9 cellular contexts compared by ENCODE assay signal in the genomic region with DNA sequence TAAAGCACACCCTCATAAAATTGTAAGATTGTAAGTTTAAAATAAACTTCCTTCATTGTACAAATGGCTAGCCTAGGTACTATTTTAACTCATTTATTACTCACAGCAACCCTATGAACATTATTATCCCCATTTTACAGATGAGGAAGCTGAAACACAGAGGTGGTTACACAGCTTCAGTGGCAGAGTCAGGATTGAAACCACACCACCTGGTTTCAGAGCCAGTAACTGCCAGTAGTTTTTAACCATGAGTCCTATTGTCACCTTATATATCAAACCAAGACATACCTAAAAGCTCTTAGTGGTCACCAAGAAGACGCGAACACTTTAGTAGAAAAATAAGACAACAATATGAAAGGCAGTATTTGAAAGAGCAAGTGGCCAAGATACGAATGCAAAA. TPM values are rescaled to one million over a fixed set of nuclear protein-coding genes. Genes with fewer than 3 reads are reported as not detected.
"Had no signal": no experiment of that assay in that cellular context is flagged by ENCODE, and none has a peak within 500 bp of the region (broad histone marks: within the 10 kb centered on the region; RNA-seq: fewer than 3 reads in every experiment).

No MANE protein-coding gene starts in this region.

- H3K9ac ChIP-seq: KMS-11 had no signal

- H3K9me3 Mint-ChIP-seq: IgD-negative memory B cell had no signal

- H3K27me3 Mint-ChIP-seq: IgD-negative memory B cell had no signal

- H3K36me3 Mint-ChIP-seq: IgD-negative memory B cell had no signal

- H3K4me3 ChIP-seq: K562 had no signal

- H3K27ac ChIP-seq: HL-60, KMS-11 had no signal

- DNase-seq: IMR-90, KBM-7, KG1 had no signal

- H3K27ac Mint-ChIP-seq: IgD-negative memory B cell had no signal

- ATAC-seq: HepG2, K562 had no signal

- H3K4me2 ChIP-seq: KMS-11 had no signal

- H3K4me3 Mint-ChIP-seq: IgD-negative memory B cell had no signal

RNA-seq across cellular contexts. Expression of a gene that starts 16.1 kb away (rescaled TPM):
- total RNA-seq: HT1080, K562 had no signal
- polyA plus RNA-seq: HepG2, IgD-negative memory B cell, K562 had no signal
